ENCODE assay signal across 8 cellular contexts in genomic region chr1:84573967-84574842, GRCh38. TPM values are rescaled to one million over a fixed set of nuclear protein-coding genes. Genes with fewer than 3 reads are reported as not detected.
DNase-seq lines count a peak whose midpoint lies in the region; ATAC-seq and TF ChIP-seq lines count a peak whose summit lies in the region.

CTBS (minus strand) TSS chr1:84574440; CDS start chr1:84574415, 25 bp downstream.

- CTCF ChIA-PET in naive thymus-derived CD4-positive, alpha-beta T cell (lab: Charles Lee): interaction anchor here (0.6 to 1.8 kb wide), 8 partner anchors 52 to 430 kb away, joined by 3 to 8 read pairs (median 3); partner anchors contain the start of genes GNG5, PRKACB and SPATA1

- H3K36me3 Mint-ChIP-seq in activated T-helper 17 cell treated with anti-CD3 and anti-CD28 coated beads, Interleukin-2, amount 50 U/mL, for 72 hours (ENCODE audit: low read depth): peaks cover 44% of the 10 kb centered on the region
- H3K36me3 Mint-ChIP-seq in naive thymus-derived CD4-positive, alpha-beta T cell: peaks cover 7 to 33% (median 13%) of the 10 kb centered on the region in 5 donors
- H3K36me3 Mint-ChIP-seq in stimulated activated naive B cell treated with anti-CD40 and anti-IgM and Interleukin-4, amounts not matched to agents 10 μg/mL and 1 μg/mL and 100 μg/mL, for 72 hours: peaks cover 19 to 24% of the 10 kb centered on the region in 2 donors

- no peaks in the 10 kb centered on the region for H4K20me1 ChIP-seq in DND-41 (ENCODE audit: insufficient read depth, low read length)
- H4K20me1 ChIP-seq in KMS-11 (ENCODE audit: insufficient read depth): no peaks in the 10 kb centered on the region
- H4K20me1 ChIP-seq in fibroblast of lung (ENCODE audit: control insufficient read depth, extremely low read depth, insufficient read depth, low read length): no peaks in the 10 kb centered on the region

- peak within 1 kb of the TSS; percentile 63 to 76 for H3K4me3 ChIP-seq in DND-41 (ENCODE audit: low read depth in 1 of 2, low read length in 2 of 2)
- H3K4me3 ChIP-seq in KMS-11 (IDR thresholded peaks at IDR 0.05; ENCODE audit: insufficient read depth, low read depth, low read length): no peak within 1 kb of the TSS
- H3K4me3 ChIP-seq in fibroblast of lung (replicated peaks in 1 of 4; ENCODE audit: control extremely low read depth in 1 of 4, insufficient read depth in 1 of 4, low read depth in 3 of 4, low read length in 4 of 4): peak within 1 kb of the TSS; percentile 67 to 85 (median 78)
- H3K4me3 ChIP-seq in naive thymus-derived CD4-positive, alpha-beta T cell (ENCODE audit: low read length): peak within 1 kb of the TSS; percentile 77

- H3K27ac Mint-ChIP-seq in activated T-helper 17 cell treated with anti-CD3 and anti-CD28 coated beads, Interleukin-2, amount 50 U/mL, for 72 hours: peak within 1 kb of the TSS; percentile 100
- peak within 1 kb of the TSS; percentile 98 to 100 (median 100) for H3K27ac Mint-ChIP-seq in naive thymus-derived CD4-positive, alpha-beta T cell
- H3K27ac Mint-ChIP-seq in stimulated activated naive B cell treated with anti-CD40 and anti-IgM and Interleukin-4, amounts not matched to agents 10 μg/mL and 1 μg/mL and 100 μg/mL, for 72 hours: peak within 1 kb of the TSS; percentile 100

- POLR2A ChIA-PET in naive thymus-derived CD4-positive, alpha-beta T cell (lab: Charles Lee): interaction anchor here (0.6 to 4.4 kb wide), 30 partner anchors 8 to 1134 kb away, joined by 3 to 32 read pairs (median 6); partner anchors contain the start of genes GNG5, PRKACB, RPF1 and SPATA1

- H3K9me3 Mint-ChIP-seq in activated T-helper 17 cell treated with anti-CD3 and anti-CD28 coated beads, Interleukin-2, amount 50 U/mL, for 72 hours: no peaks in the 10 kb centered on the region
- no peaks in the 10 kb centered on the region for H3K9me3 Mint-ChIP-seq in naive thymus-derived CD4-positive, alpha-beta T cell
- H3K9me3 Mint-ChIP-seq in stimulated activated naive B cell treated with anti-CD40 and anti-IgM and Interleukin-4, amounts not matched to agents 10 μg/mL and 1 μg/mL and 100 μg/mL, for 72 hours: peaks cover 0 to 2% of the 10 kb centered on the region in 2 donors

- peaks cover 36% of the 10 kb centered on the region for H3K4me1 Mint-ChIP-seq in activated T-helper 17 cell treated with anti-CD3 and anti-CD28 coated beads, Interleukin-2, amount 50 U/mL, for 72 hours
- H3K4me1 Mint-ChIP-seq in naive thymus-derived CD4-positive, alpha-beta T cell: peaks cover 29 to 51% (median 40%) of the 10 kb centered on the region in 7 donors
- peaks cover 26 to 44% of the 10 kb centered on the region in 2 donors for H3K4me1 Mint-ChIP-seq in stimulated activated naive B cell treated with anti-CD40 and anti-IgM and Interleukin-4, amounts not matched to agents 10 μg/mL and 1 μg/mL and 100 μg/mL, for 72 hours

- intact Hi-C loops in naive thymus-derived CD4-positive, alpha-beta T cell (cut with micrococcal nuclease): loop anchor here (1.0 to 5.0 kb wide), 24 partner anchors 12 to 703 kb away; partner anchors contain the start of genes BCL10 (in 2 of the 2), GNG5 (in 2 of the 2), RPF1 (in 2 of the 2) and SPATA1 (in 2 of the 2)

- H3K4me1 ChIP-seq in DND-41 (ENCODE audit: insufficient read depth, low read length): peaks cover 28% of the 10 kb centered on the region
- peaks cover 15% of the 10 kb centered on the region for H3K4me1 ChIP-seq in KMS-11 (ENCODE audit: low read depth, poor library complexity, severe bottlenecking)
- H3K4me1 ChIP-seq in fibroblast of lung (ENCODE audit: control insufficient read depth, extremely low read depth, insufficient read depth, low read length): peaks cover 2% of the 10 kb centered on the region
- peaks cover 9 to 13% of the 10 kb centered on the region in 2 donors for H3K4me1 ChIP-seq in naive thymus-derived CD4-positive, alpha-beta T cell (ENCODE audit: control insufficient read depth in 2 of 2, insufficient read depth in 2 of 2, low read length in 2 of 2)

- H3K27me3 ChIP-seq in DND-41 (ENCODE audit: insufficient read depth, low read length, poor library complexity): no peaks in the 10 kb centered on the region
- H3K27me3 ChIP-seq in KMS-11 (ENCODE audit: insufficient read depth, low read depth): no peaks in the 10 kb centered on the region
- H3K27me3 ChIP-seq in fibroblast of lung (ENCODE audit: control insufficient read depth, insufficient read depth, low read length): no peaks in the 10 kb centered on the region
- no peaks in the 10 kb centered on the region for H3K27me3 ChIP-seq in naive thymus-derived CD4-positive, alpha-beta T cell (ENCODE audit: control insufficient read depth in 2 of 2, insufficient read depth in 2 of 2, low read length in 2 of 2)

- no peaks in the 10 kb centered on the region for H3K9me3 ChIP-seq in DND-41 (ENCODE audit: insufficient read depth, low read length, severe bottlenecking)
- no peaks in the 10 kb centered on the region for H3K9me3 ChIP-seq in fibroblast of lung (ENCODE audit: control insufficient read depth, insufficient read depth, low read depth, low read length)
- no peaks in the 10 kb centered on the region for H3K9me3 ChIP-seq in naive thymus-derived CD4-positive, alpha-beta T cell (ENCODE audit: control insufficient read depth in 2 of 3, low read length in 3 of 3)

- peak; percentile 90 for ATAC-seq in DND-41 (ENCODE audit: insufficient read depth, low read depth)
- ATAC-seq in GM21786 (IDR thresholded peaks at IDR 0.05; ENCODE audit: unreplicated experiment): peak; percentile 78
- ATAC-seq in activated T-helper 17 cell treated with anti-CD3 and anti-CD28 coated beads, Interleukin-2, amount 50 U/mL, for 72 hours (replicated peaks): peak; percentile 86
- ATAC-seq in naive thymus-derived CD4-positive, alpha-beta T cell: peak; percentile 96
- ATAC-seq in stimulated activated naive B cell treated with anti-CD40 and anti-IgM and Interleukin-4, amounts not matched to agents 10 μg/mL and 1 μg/mL and 100 μg/mL, for 72 hours (replicated peaks): peak; percentile 89 to 94

- peak within 1 kb of the TSS; percentile 98 for H3K4me3 Mint-ChIP-seq in activated T-helper 17 cell treated with anti-CD3 and anti-CD28 coated beads, Interleukin-2, amount 50 U/mL, for 72 hours
- H3K4me3 Mint-ChIP-seq in naive thymus-derived CD4-positive, alpha-beta T cell: peak within 1 kb of the TSS; percentile 97 to 99 (median 99)
- H3K4me3 Mint-ChIP-seq in stimulated activated naive B cell treated with anti-CD40 and anti-IgM and Interleukin-4, amounts not matched to agents 10 μg/mL and 1 μg/mL and 100 μg/mL, for 72 hours: peak within 1 kb of the TSS; percentile 94 to 97

- TF ChIP-seq CTCF in DND-41 (IDR thresholded peaks at IDR 0.05; ENCODE audit: borderline replicate concordance, extremely low read depth, low read length, poor library complexity, severe bottlenecking): no peak
- no peak for TF ChIP-seq CTCF in KMS-11 (conservative IDR thresholded peaks at IDR 0.05; ENCODE audit: low read depth, low read length)
- TF ChIP-seq CTCF in fibroblast of lung (conservative IDR thresholded peaks at IDR 0.05 in 1 of 2, IDR thresholded peaks at IDR 0.05 in 1 of 2; ENCODE audit: low read depth in 1 of 2, low read length in 2 of 2): no peak

- H3K36me3 ChIP-seq in DND-41 (ENCODE audit: insufficient read depth, low read length) (peaks cover 6% of the 10 kb centered on the region), KMS-11 (ENCODE audit: insufficient read depth) (no peaks in the 10 kb centered on the region), fibroblast of lung (ENCODE audit: control insufficient read depth, insufficient read depth, low read length) (no peaks in the 10 kb centered on the region)
- H3K36me3 ChIP-seq in naive thymus-derived CD4-positive, alpha-beta T cell (ENCODE audit: control insufficient read depth in 2 of 3, insufficient read depth in 3 of 3, low read length in 3 of 3): peaks cover 0 to 4% (median 4%) of the 10 kb centered on the region in 3 experiments

- DNase-seq in DND-41: peak; percentile 82
- DNase-seq in RPMI7951 (ENCODE audit: low read depth): peak; percentile 86
- DNase-seq in fibroblast of lung (ENCODE audit: low read depth in 2 of 2): peak; percentile 83 to 86
- DNase-seq in naive thymus-derived CD4-positive, alpha-beta T cell: peak; percentile 69 to 84 (median 82)
- peak; percentile 85 for DNase-seq in stimulated activated naive B cell treated with anti-CD40 and anti-IgM and Interleukin-4, amounts not matched to agents 10 μg/mL and 1 μg/mL and 100 μg/mL, for 72 hours

- H2AFZ ChIP-seq in DND-41 (ENCODE audit: low read depth, low read length): peak within 1 kb of the TSS; percentile 82
- H2AFZ ChIP-seq in KMS-11 (ENCODE audit: low read depth): peak within 1 kb of the TSS; percentile 84
- H2AFZ ChIP-seq in fibroblast of lung (ENCODE audit: low read length): peak within 1 kb of the TSS; percentile 98

- H3K4me2 ChIP-seq in DND-41 (ENCODE audit: insufficient read depth, low read length): peak within 1 kb of the TSS; percentile 75
- H3K4me2 ChIP-seq in KMS-11: peak within 1 kb of the TSS; percentile 86
- peak within 1 kb of the TSS; percentile 94 for H3K4me2 ChIP-seq in fibroblast of lung (ENCODE audit: extremely low read depth, insufficient read depth, low read length)

- H3K27ac ChIP-seq in DND-41 (ENCODE audit: low read length) (peak within 1 kb of the TSS; percentile 86), KMS-11 (peak within 1 kb of the TSS; percentile 97), fibroblast of lung (ENCODE audit: insufficient read depth, low read length) (peak within 1 kb of the TSS; percentile 99)
- peak within 1 kb of the TSS; percentile 99 for H3K27ac ChIP-seq in naive thymus-derived CD4-positive, alpha-beta T cell (ENCODE audit: low read depth, low read length)

- peak within 1 kb of the TSS; percentile 82 for H3K9ac ChIP-seq in DND-41 (ENCODE audit: low read depth, low read length)
- peak within 1 kb of the TSS; percentile 89 for H3K9ac ChIP-seq in KMS-11
- H3K9ac ChIP-seq in fibroblast of lung (ENCODE audit: insufficient read depth, low read length): peak within 1 kb of the TSS; percentile 98

- H3K27me3 Mint-ChIP-seq in activated T-helper 17 cell treated with anti-CD3 and anti-CD28 coated beads, Interleukin-2, amount 50 U/mL, for 72 hours: no peaks in the 10 kb centered on the region
- H3K27me3 Mint-ChIP-seq in naive thymus-derived CD4-positive, alpha-beta T cell: peaks cover 0 to 2% (median 0%) of the 10 kb centered on the region in 5 donors
- no peaks in the 10 kb centered on the region for H3K27me3 Mint-ChIP-seq in stimulated activated naive B cell treated with anti-CD40 and anti-IgM and Interleukin-4, amounts not matched to agents 10 μg/mL and 1 μg/mL and 100 μg/mL, for 72 hours

- H3K79me2 ChIP-seq in DND-41 (ENCODE audit: insufficient read depth, low read length) (peaks cover 22% of the 10 kb centered on the region), KMS-11 (ENCODE audit: insufficient read depth, low read depth) (peaks cover 10% of the 10 kb centered on the region; the same call in 1 of the 2 replicates), fibroblast of lung (ENCODE audit: control insufficient read depth, insufficient read depth, low read length) (peaks cover 7% of the 10 kb centered on the region)

RNA-seq across cellular contexts. Expression of gene CTBS, which starts in this region (rescaled TPM):
- total RNA-seq in RPMI7951 (2014; rRNA removed; shearing (Covaris generic)): 18.6 and 29.0 TPM in 2 replicates
- 10 to 100 TPM; 14.0 to 18.0 TPM for total RNA-seq in activated T-helper 17 cell treated with anti-CD3 and anti-CD28 coated beads, Interleukin-2, amount 50 U/mL, for 72 hours
- total RNA-seq in fibroblast of lung: 6.7 and 10.1 TPM in 2 replicates
- polyA plus RNA-seq in fibroblast of lung: 25.2 and 35.5 TPM in 2 replicates
- polyA plus RNA-seq in fibroblast of lung (2012): 14.7 and 19.0 TPM in 2 replicates
- polyA minus RNA-seq in fibroblast of lung (ENCODE audit: low replicate concordance): 1.4 and 1.7 TPM in 2 replicates
- 10 to 100 TPM; 17.4 to 22.3 (median 19.0) TPM for total RNA-seq in naive thymus-derived CD4-positive, alpha-beta T cell
- polyA plus RNA-seq in naive thymus-derived CD4-positive, alpha-beta T cell: 10 to 100 TPM; 13.9 to 26.2 TPM
